In the genomic region with DNA sequence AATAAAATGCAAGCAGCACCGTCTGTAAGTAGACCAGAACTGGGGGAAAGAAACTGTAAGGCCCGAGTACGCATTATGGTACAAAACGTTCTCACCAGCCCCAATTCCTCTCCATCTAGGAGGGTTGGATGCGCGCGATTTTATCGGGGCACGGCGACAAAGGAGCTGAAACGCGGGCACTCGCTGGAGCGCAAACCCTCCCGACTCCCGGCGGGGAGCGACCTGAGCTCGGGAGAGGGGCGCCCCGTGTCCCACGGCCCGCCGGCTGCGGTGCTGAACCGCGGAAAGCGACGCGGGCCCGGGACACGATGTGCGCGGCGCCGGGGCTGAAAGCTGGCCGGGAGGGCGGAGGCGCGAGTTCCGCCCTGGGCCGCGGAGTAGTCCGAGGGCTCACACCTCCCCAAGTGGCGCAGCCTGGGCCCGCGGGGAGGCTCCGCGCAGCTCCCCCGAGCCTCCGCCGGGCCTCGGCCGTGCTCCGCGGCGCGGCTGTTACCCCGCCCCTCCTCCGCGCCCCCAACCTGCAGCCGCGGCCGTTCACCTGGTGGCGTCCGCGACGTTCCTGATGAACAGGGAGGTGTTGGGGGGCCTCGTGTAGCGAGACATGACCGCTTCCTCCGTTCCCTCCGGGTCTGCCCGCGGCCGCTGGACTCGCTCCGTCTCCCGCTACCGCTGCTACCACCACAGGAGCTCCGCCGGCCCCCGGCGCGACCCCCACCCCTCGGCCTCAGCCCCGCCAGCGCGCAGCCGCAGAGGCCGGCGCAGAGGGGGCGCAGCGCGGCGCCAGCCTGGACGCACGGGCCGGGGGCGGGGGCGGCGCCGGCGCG, we compare ENCODE assay signal across 8 cellular contexts. TPM values are rescaled to one million over a fixed set of nuclear protein-coding genes. Genes with fewer than 3 reads are reported as not detected.
DNase-seq lines count a peak whose midpoint lies in the region; ATAC-seq, FAIRE-seq and TF ChIP-seq lines count a peak whose summit lies in the region.

A gene (minus strand): TSS at position 787 of the 824 bp plus-strand sequence. CDS start 184 bp downstream, at position 603.

- H3K27ac ChIP-seq in lower lobe of right lung = no peak within 1 kb of the TSS

- no peak for FAIRE-seq in D721Med (lab: Jason Lieb, UNC)

- peak within 1 kb of the TSS; percentile 67 for H3K4me3 ChIP-seq in lower lobe of right lung

- H3K36me3 Mint-ChIP-seq in activated CD4-positive, alpha-beta T cell treated with anti-CD3 and anti-CD28 coated beads for 36 hours (ENCODE audit: low read depth) = no peaks in the 10 kb centered on the region

- intact Hi-C loops in activated CD4-positive, alpha-beta T cell treated with anti-CD3 and anti-CD28 coated beads for 36 hours (cut with DNase I, micrococcal nuclease) = loop anchor here (1.0 to 5.0 kb wide), 4 partner anchors 27 to 135 kb away; a partner anchor contains a TSS
- intact Hi-C loops in lower lobe of right lung (cut with DNase I) = no loop called here

- H3K27me3 ChIP-seq in lower lobe of right lung (ENCODE audit: low read depth) = no peaks in the 10 kb centered on the region

- peaks cover 8% of the 10 kb centered on the region for H3K4me1 ChIP-seq in lower lobe of right lung

- no peaks in the 10 kb centered on the region for H3K9me3 Mint-ChIP-seq in activated CD4-positive, alpha-beta T cell treated with anti-CD3 and anti-CD28 coated beads for 36 hours (ENCODE audit: low read depth)

- peak; percentile 62 for DNase-seq in D721Med (ENCODE audit: insufficient read length, low spot score)
- DNase-seq in LHCN-M2 (ENCODE audit: low read depth) = peak; percentile 5
- peak; percentile 53 for DNase-seq in activated CD4-positive, alpha-beta T cell treated with anti-CD3 and anti-CD28 coated beads for 36 hours
- DNase-seq in dermis microvascular lymphatic vessel endothelial cell (ENCODE audit: low read depth in 2 of 2) = peak; percentile 1 to 37
- DNase-seq in lower lobe of right lung = peak; percentile 71
- DNase-seq in stimulated activated CD8-positive, alpha-beta memory T cell treated with anti-CD3 and anti-CD28 coated beads, Interleukin-15, amount 100 ng/mL, for 24 hours (ENCODE audit: low read depth) = peak; percentile 5

- H3K4me1 Mint-ChIP-seq in activated CD4-positive, alpha-beta T cell treated with anti-CD3 and anti-CD28 coated beads for 36 hours = peaks cover 6% of the 10 kb centered on the region

- peak within 1 kb of the TSS; percentile 74 for H3K4me3 Mint-ChIP-seq in activated CD4-positive, alpha-beta T cell treated with anti-CD3 and anti-CD28 coated beads for 36 hours

- ATAC-seq in GM21447 (IDR thresholded peaks at IDR 0.05; ENCODE audit: unreplicated experiment) (peak; percentile 62), lower lobe of right lung (peak; percentile 92 to 93), GM18870 (IDR thresholded peaks at IDR 0.05; ENCODE audit: unreplicated experiment) (no peak)
- ATAC-seq in activated CD4-positive, alpha-beta T cell treated with anti-CD3 and anti-CD28 coated beads for 36 hours = peak; percentile 89

- peaks cover 10% of the 10 kb centered on the region for H3K27me3 Mint-ChIP-seq in activated CD4-positive, alpha-beta T cell treated with anti-CD3 and anti-CD28 coated beads for 36 hours

- H3K36me3 ChIP-seq in lower lobe of right lung = no peaks in the 10 kb centered on the region

- TF ChIP-seq CTCF in D721Med (IDR thresholded peaks at IDR 0.05; ENCODE audit: insufficient read depth, missing control alignments) = no peak
- no peak for TF ChIP-seq CTCF in lower lobe of right lung (IDR thresholded peaks at IDR 0.05)

- no peak within 1 kb of the TSS for H3K27ac Mint-ChIP-seq in activated CD4-positive, alpha-beta T cell treated with anti-CD3 and anti-CD28 coated beads for 36 hours

- CTCF ChIA-PET in activated CD4-positive, alpha-beta T cell treated with anti-CD3 and anti-CD28 coated beads for 36 hours (lab: Charles Lee) = interaction anchor here (0.6 to 1.4 kb wide), 3 partner anchors 27 to 306 kb away, joined by 3 to 10 read pairs (median 4); no protein-coding TSS in a partner anchor

- POLR2A ChIA-PET in activated CD4-positive, alpha-beta T cell treated with anti-CD3 and anti-CD28 coated beads for 36 hours (lab: Charles Lee) = interaction anchor here (0.7 to 2.0 kb wide), 4 partner anchors 28 to 38 kb away, joined by 3 to 8 read pairs (median 5); a partner anchor contains a TSS

- no peaks in the 10 kb centered on the region for H3K9me3 ChIP-seq in lower lobe of right lung

RNA-seq across cellular contexts. Expression of the gene that starts here (rescaled TPM):
- total RNA-seq in LHCN-M2 (2014; rRNA removed) = not detected in 2 replicates
- 0.04 TPM for polyA plus RNA-seq in LHCN-M2 (2012)
- total RNA-seq in activated CD4-positive, alpha-beta T cell treated with anti-CD3 and anti-CD28 coated beads for 36 hours = under 1 TPM; 0.26 to 0.27 TPM
- under 0.01 and 0.13 TPM in 2 replicates for total RNA-seq in dermis microvascular lymphatic vessel endothelial cell
- total RNA-seq in lower lobe of right lung = not detected

Comparison
In these comparisons a context has a peak if more than half of its experiments do, and no peak if none do; other contexts are left out.
1. Peak in DNase-seq in LHCN-M2; RNA of the gene not detected or under 1 TPM.
2. Peak in DNase-seq and ATAC-seq in activated CD4-positive, alpha-beta T cell treated with anti-CD3 and anti-CD28 coated beads for 36 hours; RNA of the gene not detected or under 1 TPM.
3. Peak in DNase-seq in dermis microvascular lymphatic vessel endothelial cell; RNA of the gene not detected or under 1 TPM.
4. Peak in DNase-seq, ATAC-seq and H3K4me3 ChIP-seq in lower lobe of right lung; RNA of the gene not detected or under 1 TPM.
5. DNase-seq: peak in every context shown above with its lines; median percentile 71 in lower lobe of right lung; 62 in D721Med; 53 in activated CD4-positive, alpha-beta T cell treated with anti-CD3 and anti-CD28 coated beads for 36 hours; 19 in dermis microvascular lymphatic vessel endothelial cell; 5 in LHCN-M2; 5 in stimulated activated CD8-positive, alpha-beta memory T cell treated with anti-CD3 and anti-CD28 coated beads, Interleukin-15, amount 100 ng/mL, for 24 hours.